ENCODE assay signal across 1 cellular context in genomic region chr17:56866496-56866895, GRCh38.
TF ChIP-seq lines count a peak whose summit lies in the region.

No MANE protein-coding gene starts in this region.

TF ChIP-seq in GM12878, 131 proteins besides CTCF, POLR2A, EP300 and RAD21:
- TF ChIP-seq ZBTB40 (IDR thresholded peaks at IDR 0.05; ENCODE audit: borderline replicate concordance): no peak
- TF ChIP-seq JUNB (IDR thresholded peaks at IDR 0.05): no peak
- no peak for TF ChIP-seq ZZZ3 (IDR thresholded peaks at IDR 0.05; ENCODE audit: control insufficient read depth, insufficient read length, low read depth)
- TF ChIP-seq, protein P1, sequence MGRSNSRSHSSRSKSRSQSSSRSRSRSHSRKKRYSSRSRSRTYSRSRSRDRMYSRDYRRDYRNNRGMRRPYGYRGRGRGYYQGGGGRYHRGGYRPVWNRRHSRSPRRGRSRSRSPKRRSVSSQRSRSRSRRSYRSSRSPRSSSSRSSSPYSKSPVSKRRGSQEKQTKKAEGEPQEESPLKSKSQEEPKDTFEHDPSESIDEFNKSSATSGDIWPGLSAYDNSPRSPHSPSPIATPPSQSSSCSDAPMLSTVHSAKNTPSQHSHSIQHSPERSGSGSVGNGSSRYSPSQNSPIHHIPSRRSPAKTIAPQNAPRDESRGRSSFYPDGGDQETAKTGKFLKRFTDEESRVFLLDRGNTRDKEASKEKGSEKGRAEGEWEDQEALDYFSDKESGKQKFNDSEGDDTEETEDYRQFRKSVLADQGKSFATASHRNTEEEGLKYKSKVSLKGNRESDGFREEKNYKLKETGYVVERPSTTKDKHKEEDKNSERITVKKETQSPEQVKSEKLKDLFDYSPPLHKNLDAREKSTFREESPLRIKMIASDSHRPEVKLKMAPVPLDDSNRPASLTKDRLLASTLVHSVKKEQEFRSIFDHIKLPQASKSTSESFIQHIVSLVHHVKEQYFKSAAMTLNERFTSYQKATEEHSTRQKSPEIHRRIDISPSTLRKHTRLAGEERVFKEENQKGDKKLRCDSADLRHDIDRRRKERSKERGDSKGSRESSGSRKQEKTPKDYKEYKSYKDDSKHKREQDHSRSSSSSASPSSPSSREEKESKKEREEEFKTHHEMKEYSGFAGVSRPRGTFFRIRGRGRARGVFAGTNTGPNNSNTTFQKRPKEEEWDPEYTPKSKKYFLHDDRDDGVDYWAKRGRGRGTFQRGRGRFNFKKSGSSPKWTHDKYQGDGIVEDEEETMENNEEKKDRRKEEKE (IDR thresholded peaks at IDR 0.05): no peak
- no peak for TF ChIP-seq CEBPZ (IDR thresholded peaks at IDR 0.05; ENCODE audit: low read depth, low read length)
- no peak for TF ChIP-seq RELA (IDR thresholded peaks at IDR 0.05; ENCODE audit: borderline replicate concordance, partially characterized antibody)
- no peak for TF ChIP-seq FOS (IDR thresholded peaks at IDR 0.05; ENCODE audit: borderline replicate concordance, extremely low read depth, insufficient read length)
- TF ChIP-seq GABPA (IDR thresholded peaks at IDR 0.05; ENCODE audit: low read depth): no peak
- no peak for TF ChIP-seq CBX5 (IDR thresholded peaks at IDR 0.05; ENCODE audit: low read depth)
- no peak for TF ChIP-seq NBN (IDR thresholded peaks at IDR 0.05)
- TF ChIP-seq, protein P2, sequence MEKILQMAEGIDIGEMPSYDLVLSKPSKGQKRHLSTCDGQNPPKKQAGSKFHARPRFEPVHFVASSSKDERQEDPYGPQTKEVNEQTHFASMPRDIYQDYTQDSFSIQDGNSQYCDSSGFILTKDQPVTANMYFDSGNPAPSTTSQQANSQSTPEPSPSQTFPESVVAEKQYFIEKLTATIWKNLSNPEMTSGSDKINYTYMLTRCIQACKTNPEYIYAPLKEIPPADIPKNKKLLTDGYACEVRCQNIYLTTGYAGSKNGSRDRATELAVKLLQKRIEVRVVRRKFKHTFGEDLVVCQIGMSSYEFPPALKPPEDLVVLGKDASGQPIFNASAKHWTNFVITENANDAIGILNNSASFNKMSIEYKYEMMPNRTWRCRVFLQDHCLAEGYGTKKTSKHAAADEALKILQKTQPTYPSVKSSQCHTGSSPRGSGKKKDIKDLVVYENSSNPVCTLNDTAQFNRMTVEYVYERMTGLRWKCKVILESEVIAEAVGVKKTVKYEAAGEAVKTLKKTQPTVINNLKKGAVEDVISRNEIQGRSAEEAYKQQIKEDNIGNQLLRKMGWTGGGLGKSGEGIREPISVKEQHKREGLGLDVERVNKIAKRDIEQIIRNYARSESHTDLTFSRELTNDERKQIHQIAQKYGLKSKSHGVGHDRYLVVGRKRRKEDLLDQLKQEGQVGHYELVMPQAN (conservative IDR thresholded peaks at IDR 0.05): no peak
- TF ChIP-seq ZNF207 (IDR thresholded peaks at IDR 0.05; ENCODE audit: borderline replicate concordance): no peak
- TF ChIP-seq MLLT1 (IDR thresholded peaks at IDR 0.05): no peak
- TF ChIP-seq FOXK2 (IDR thresholded peaks at IDR 0.05): no peak
- TF ChIP-seq ZSCAN29 (IDR thresholded peaks at IDR 0.05): no peak
- TF ChIP-seq NRF1 (conservative IDR thresholded peaks at IDR 0.05; ENCODE audit: low read depth, low read length): no peak
- no peak for TF ChIP-seq SUZ12 (IDR thresholded peaks at IDR 0.05; ENCODE audit: unreplicated experiment)
- TF ChIP-seq, protein P3, sequence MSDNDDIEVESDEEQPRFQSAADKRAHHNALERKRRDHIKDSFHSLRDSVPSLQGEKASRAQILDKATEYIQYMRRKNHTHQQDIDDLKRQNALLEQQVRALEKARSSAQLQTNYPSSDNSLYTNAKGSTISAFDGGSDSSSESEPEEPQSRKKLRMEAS (IDR thresholded peaks at IDR 0.05; ENCODE audit: low read depth, low read length): no peak
- no peak for TF ChIP-seq RAD51 (IDR thresholded peaks at IDR 0.05)
- no peak for TF ChIP-seq SIX5 (IDR thresholded peaks at IDR 0.05; ENCODE audit: low read depth, low read length, severe bottlenecking)
